Comparison of ENCODE assay signal across 9 cellular contexts in the genomic region with DNA sequence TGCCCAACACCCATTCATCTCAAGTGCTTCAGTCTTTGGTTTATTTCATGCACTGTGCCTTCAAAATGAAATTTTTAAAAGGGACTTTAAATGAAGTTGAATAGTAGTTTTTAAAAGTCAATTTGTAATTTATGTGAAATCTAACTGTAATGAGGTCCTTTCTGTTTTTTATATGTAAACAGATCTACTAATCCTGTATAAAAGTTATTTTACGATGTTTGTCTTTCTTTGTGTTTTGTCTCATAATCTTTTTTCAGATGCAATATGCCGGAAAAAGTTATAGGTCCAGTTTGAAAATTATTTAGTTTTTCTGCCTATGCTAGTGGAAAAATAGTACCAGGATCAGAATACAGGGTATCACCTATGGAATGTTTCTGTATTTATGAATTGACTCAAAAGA.
"Had no signal": no experiment of that assay in that cellular context is flagged by ENCODE, and none has a peak within 500 bp of the region (broad histone marks: within the 10 kb centered on the region; RNA-seq: fewer than 3 reads in every experiment).

No MANE protein-coding gene starts in this region.

- H3K4me3 ChIP-seq: GM23248, HAP-1 had no signal

- H3K9me3 ChIP-seq: HAP-1 had no signal

- H3K27ac ChIP-seq: GM23248, HL-60, KMS-11 had no signal

- H3K4me2 ChIP-seq: KMS-11 had no signal

- ATAC-seq: HCT116, HepG2 had no signal

- DNase-seq: GM23248, GOT3, H7, KBM-7 had no signal

- FAIRE-seq: HepG2 had no signal
